ENCODE assay signal across 8 cellular contexts in the genomic region with DNA sequence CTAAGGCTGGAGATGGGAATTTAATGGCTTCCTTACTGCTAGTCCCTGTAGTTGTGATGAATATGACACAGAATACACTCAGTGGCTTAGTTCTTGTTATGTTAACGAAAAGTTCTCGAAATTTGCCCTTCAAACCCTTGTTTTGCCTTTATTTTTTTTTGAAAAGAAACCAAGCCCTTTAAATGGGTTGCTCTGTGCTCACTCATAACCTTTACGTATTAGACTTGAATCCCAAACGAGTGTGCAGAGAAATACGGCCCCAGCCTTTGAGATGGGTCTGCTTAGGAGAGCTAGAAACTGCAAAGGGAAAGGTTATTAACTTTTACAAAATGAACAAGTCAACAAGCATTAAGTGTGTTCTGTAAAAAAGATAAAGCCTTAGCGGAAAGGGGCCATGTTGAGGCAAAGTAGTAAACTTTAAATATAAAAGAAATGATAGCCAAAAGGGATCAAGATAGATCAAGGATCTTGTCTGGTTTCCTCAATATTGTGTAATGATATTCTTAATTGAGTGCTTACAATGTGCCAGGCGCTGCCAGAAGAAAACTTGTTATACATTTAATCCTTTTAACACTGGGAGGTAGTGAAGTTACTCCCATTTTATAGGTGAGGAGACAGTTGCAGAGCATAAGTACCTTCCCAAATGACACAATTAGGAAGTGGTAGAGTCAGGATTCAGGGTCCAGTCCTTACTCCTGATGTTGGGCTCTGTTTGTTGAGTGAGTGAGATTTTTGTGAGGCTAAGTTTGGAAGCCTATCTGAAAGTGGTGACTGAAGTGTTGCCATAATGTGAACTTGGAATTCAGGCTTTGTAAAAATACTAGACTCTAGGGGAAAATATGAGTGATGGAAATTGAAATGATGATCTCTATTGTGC. TPM values are rescaled to one million over a fixed set of nuclear protein-coding genes. Genes with fewer than 3 reads are reported as not detected.
DNase-seq lines count a peak whose midpoint lies in the region; ATAC-seq, FAIRE-seq and TF ChIP-seq lines count a peak whose summit lies in the region.

No MANE protein-coding gene starts in this region.

- 0 out of 2 replicates have a peak, but pooled peaks cover 3% of the 10 kb centered on the region for H3K36me3 Mint-ChIP-seq in HFFc6 (ENCODE audit: low read depth)
- peaks cover 36% of the 10 kb centered on the region for H3K36me3 Mint-ChIP-seq in activated naive CD8-positive, alpha-beta T cell treated with anti-CD3 and anti-CD28 coated beads, Interleukin-2, amount 50 U/mL, for 24 hours (ENCODE audit: low read depth)

- ATAC-seq in activated naive CD8-positive, alpha-beta T cell treated with anti-CD3 and anti-CD28 coated beads, Interleukin-2, amount 50 U/mL, for 24 hours = no peak
- ATAC-seq in GM18861 (IDR thresholded peaks at IDR 0.05; ENCODE audit: unreplicated experiment) (no peak), HG03432 (IDR thresholded peaks at IDR 0.05; ENCODE audit: unreplicated experiment) (no peak)

- peaks cover 2% of the 10 kb centered on the region for H3K27me3 Mint-ChIP-seq in HFFc6 (ENCODE audit: insufficient read depth)
- H3K27me3 Mint-ChIP-seq in activated naive CD8-positive, alpha-beta T cell treated with anti-CD3 and anti-CD28 coated beads, Interleukin-2, amount 50 U/mL, for 24 hours = no peaks in the 10 kb centered on the region

- peak overlapping the region; percentile 81 for H3K4me3 ChIP-seq in AG10803 (ENCODE audit: low read length)
- peak overlapping the region; percentile 95 to 100 for H3K4me3 ChIP-seq in kidney (ENCODE audit: low read length in 2 of 2)
- peak overlapping the region; percentile 89 to 100 (median 93) for H3K4me3 ChIP-seq in subcutaneous abdominal adipose tissue (ENCODE audit: low read depth in 1 of 5, low read length in 5 of 5)

- H3K4me1 ChIP-seq in kidney (ENCODE audit: control insufficient read depth in 1 of 2, insufficient read depth in 1 of 2, low read depth in 1 of 2, low read length in 2 of 2) (peaks cover 7 to 13% of the 10 kb centered on the region in 2 donors), subcutaneous abdominal adipose tissue (ENCODE audit: control insufficient read depth in 5 of 5, insufficient read depth in 5 of 5, low read length in 5 of 5) (peaks cover 5 to 71% (median 61%) of the 10 kb centered on the region in 5 donors)

- FAIRE-seq in kidney (lab: Jason Lieb, UNC) = no peak

- peak overlapping the region; percentile 97 for H3K27ac Mint-ChIP-seq in HFFc6
- H3K27ac Mint-ChIP-seq in activated naive CD8-positive, alpha-beta T cell treated with anti-CD3 and anti-CD28 coated beads, Interleukin-2, amount 50 U/mL, for 24 hours = peak overlapping the region; percentile 98

- H3K27me3 ChIP-seq in subcutaneous abdominal adipose tissue (ENCODE audit: control insufficient read depth in 5 of 5, insufficient read depth in 4 of 5, low read length in 5 of 5) = no peaks in the 10 kb centered on the region

- peak overlapping the region; percentile 95 to 97 for H3K27ac ChIP-seq in kidney (ENCODE audit: low read depth in 2 of 2, low read length in 2 of 2)
- peak overlapping the region; percentile 95 for H3K27ac ChIP-seq in subcutaneous abdominal adipose tissue (ENCODE audit: low read depth, low read length)

- peak overlapping the region; percentile 98 to 100 for H3K9ac ChIP-seq in kidney (ENCODE audit: low read length in 2 of 2)
- peak overlapping the region; percentile 78 to 96 (median 89) for H3K9ac ChIP-seq in subcutaneous abdominal adipose tissue (ENCODE audit: low read length in 5 of 5)

- peaks cover 45% of the 10 kb centered on the region for H3K4me1 Mint-ChIP-seq in HFFc6 (ENCODE audit: low read depth)
- peaks cover 36% of the 10 kb centered on the region for H3K4me1 Mint-ChIP-seq in activated naive CD8-positive, alpha-beta T cell treated with anti-CD3 and anti-CD28 coated beads, Interleukin-2, amount 50 U/mL, for 24 hours

- TF ChIP-seq CTCF in AG10803 (conservative IDR thresholded peaks at IDR 0.05; ENCODE audit: low read length) = no peak
- no peak for TF ChIP-seq CTCF in HFFc6 (IDR thresholded peaks at IDR 0.05)
- TF ChIP-seq CTCF in kidney (IDR thresholded peaks at IDR 0.05; ENCODE audit: borderline replicate concordance, extremely low read depth, insufficient read depth) = no peak

- H3K9me3 Mint-ChIP-seq in HFFc6 = no peaks in the 10 kb centered on the region
- no peaks in the 10 kb centered on the region for H3K9me3 Mint-ChIP-seq in activated naive CD8-positive, alpha-beta T cell treated with anti-CD3 and anti-CD28 coated beads, Interleukin-2, amount 50 U/mL, for 24 hours

- H3K9me3 ChIP-seq in kidney (ENCODE audit: control insufficient read depth in 1 of 2, low read length in 2 of 2) (no peaks in the 10 kb centered on the region), subcutaneous abdominal adipose tissue (ENCODE audit: control insufficient read depth in 5 of 5, low read length in 5 of 5) (no peaks in the 10 kb centered on the region)

- peak overlapping the region; percentile 96 for H3K4me3 Mint-ChIP-seq in HFFc6
- H3K4me3 Mint-ChIP-seq in activated naive CD8-positive, alpha-beta T cell treated with anti-CD3 and anti-CD28 coated beads, Interleukin-2, amount 50 U/mL, for 24 hours = peak overlapping the region; percentile 98

- intact Hi-C loops in kidney (cut with DNase I) = loop anchor here (10.0 kb wide), 1 partner anchor 375 kb away; no protein-coding TSS in a partner anchor

- DNase-seq in AG10803 (ENCODE audit: low read depth) = no peak
- no peak for DNase-seq in HFFc6
- DNase-seq in activated naive CD8-positive, alpha-beta T cell treated with anti-CD3 and anti-CD28 coated beads, Interleukin-2, amount 50 U/mL, for 24 hours = no peak
- no peak for DNase-seq in kidney
- DNase-seq in activated gamma-delta T cell treated with Interleukin-2 at 50 U/mL for 16 hours = no peak

- H3K36me3 ChIP-seq in kidney (ENCODE audit: control insufficient read depth in 1 of 2, insufficient read depth in 2 of 2, low read length in 2 of 2) (no peaks in the 10 kb centered on the region), subcutaneous abdominal adipose tissue (ENCODE audit: control insufficient read depth in 5 of 5, insufficient read depth in 5 of 5, low read length in 5 of 5) (no peaks in the 10 kb centered on the region)

RNA-seq across cellular contexts. Expression of a gene that starts 1.9 kb away (rescaled TPM):
- 10 to 100 TPM; 46.4 to 62.6 (median 51.6) TPM for total RNA-seq in HFFc6 (2021; fragmentation: NEBNext Ultra II Directional; extraction: Animal tissue kit (Norgen Biotek cat#: 25700))
- 127 TPM for total RNA-seq in kidney
- polyA plus RNA-seq in kidney (ENCODE audit: insufficient read depth, low read depth, low replicate concordance) = 104 TPM
